In genomic region chr15:72342385-72342784, GRCh38 we compare ENCODE assay signal across 8 cellular contexts. TPM values are rescaled to one million over a fixed set of nuclear protein-coding genes. Genes with fewer than 3 reads are reported as not detected.
DNase-seq lines count a peak whose midpoint lies in the region; ATAC-seq, FAIRE-seq and TF ChIP-seq lines count a peak whose summit lies in the region.

No MANE protein-coding gene starts in this region.

- ATAC-seq in GM19328 (IDR thresholded peaks at IDR 0.05; ENCODE audit: unreplicated experiment): no peak
- ATAC-seq in GM19351 (IDR thresholded peaks at IDR 0.05; ENCODE audit: unreplicated experiment): no peak
- no peak for ATAC-seq in GM21423 (IDR thresholded peaks at IDR 0.05; ENCODE audit: unreplicated experiment)

- H3K4me1 Mint-ChIP-seq in astrocyte (ENCODE audit: low read depth, unreplicated experiment): peaks cover 4% of the 10 kb centered on the region

- no peak overlapping the region for H4K8ac ChIP-seq in mesendoderm (ENCODE audit: low read depth, low read length)

- H3K18ac ChIP-seq in mesendoderm (ENCODE audit: low read length): no peak overlapping the region

- H3K23ac ChIP-seq in mesendoderm (ENCODE audit: low read length): no peak overlapping the region

- H3K4me3 ChIP-seq in astrocyte (ENCODE audit: insufficient read depth, low read depth, low read length) (no peak overlapping the region), mesendoderm (ENCODE audit: low read length) (no peak overlapping the region)

- no peak overlapping the region for H2AFZ ChIP-seq in astrocyte (ENCODE audit: low read depth, low read length)

- H3K4me2 ChIP-seq in astrocyte (ENCODE audit: low read length): no peak overlapping the region
- no peak overlapping the region for H3K4me2 ChIP-seq in mesendoderm (ENCODE audit: low read length)

- H2BK120ac ChIP-seq in mesendoderm (ENCODE audit: low read depth, low read length): no peak overlapping the region

- H4K20me1 ChIP-seq in astrocyte (ENCODE audit: insufficient read depth, low read length): no peaks in the 10 kb centered on the region

- H3K4ac ChIP-seq in mesendoderm (ENCODE audit: low read depth, low read length): no peak overlapping the region

- H3K27ac ChIP-seq in astrocyte (ENCODE audit: low read depth, low read length) (no peak overlapping the region), mesendoderm (ENCODE audit: low read depth, low read length) (no peak overlapping the region)

- H3K9ac ChIP-seq in astrocyte (ENCODE audit: low read length) (no peak overlapping the region), mesendoderm (ENCODE audit: low read length) (no peak overlapping the region)

- no peak overlapping the region for H3K27ac Mint-ChIP-seq in astrocyte (ENCODE audit: unreplicated experiment)

- no CpG with 5 or more reads among the region's 11 CpGs for WGBS in mesendoderm (ENCODE audit: extremely low coverage, insufficient coverage, low lambda C conversion rate)

- H2AK5ac ChIP-seq in mesendoderm (ENCODE audit: low read length): no peak overlapping the region

- peak; percentile 18 for TF ChIP-seq CTCF in astrocyte (IDR thresholded peaks at IDR 0.05; ENCODE audit: insufficient read depth, low read depth, low read length)

- no peak overlapping the region for H2BK15ac ChIP-seq in mesendoderm (replicated peaks; ENCODE audit: low read depth)

- H3K4me1 ChIP-seq in astrocyte (ENCODE audit: insufficient read depth, low read length): peaks cover 5% of the 10 kb centered on the region
- peaks cover 2% of the 10 kb centered on the region for H3K4me1 ChIP-seq in mesendoderm (ENCODE audit: control insufficient read depth, low read depth, low read length)

- no peaks in the 10 kb centered on the region for H3K27me3 ChIP-seq in astrocyte (ENCODE audit: insufficient read depth, low read length)
- no peaks in the 10 kb centered on the region for H3K27me3 ChIP-seq in mesendoderm (ENCODE audit: insufficient read depth, low read length, poor library complexity)

- H2BK5ac ChIP-seq in mesendoderm (ENCODE audit: low read length): no peak overlapping the region

- H3K27me3 Mint-ChIP-seq in astrocyte (ENCODE audit: low read depth, unreplicated experiment): no peaks in the 10 kb centered on the region

- no peak for FAIRE-seq in astrocyte (lab: Jason Lieb, UNC)

- H3K36me3 ChIP-seq in astrocyte (ENCODE audit: insufficient read depth, low read length): peaks cover 11% of the 10 kb centered on the region
- no peaks in the 10 kb centered on the region for H3K36me3 ChIP-seq in mesendoderm (ENCODE audit: control insufficient read depth, insufficient read depth, low read length)

- no peak overlapping the region for H3K56ac ChIP-seq in mesendoderm (ENCODE audit: low read length)

- DNase-seq in NCI-H526 (lab: John Stamatoyannopoulos, UW): peak; percentile 51 to 55
- DNase-seq in NCI-H526 treated with DMSO at 0.1 percent for 48 hours (lab: John Stamatoyannopoulos, UW): no peak
- DNase-seq in NCI-H524 (lab: John Stamatoyannopoulos, UW): peak; percentile 48 to 74
- no peak for DNase-seq in astrocyte (ENCODE audit: low read depth)
- peak; percentile 88 for DNase-seq in mesendoderm

- peaks cover 6% of the 10 kb centered on the region for H3K36me3 Mint-ChIP-seq in astrocyte (ENCODE audit: low read depth, unreplicated experiment)

- H3K9me3 ChIP-seq in astrocyte (ENCODE audit: insufficient read depth, low read depth, low read length): no peaks in the 10 kb centered on the region

- H3K79me1 ChIP-seq in mesendoderm (ENCODE audit: low read length): no peaks in the 10 kb centered on the region

- no peak overlapping the region for H3K4me3 Mint-ChIP-seq in astrocyte (ENCODE audit: unreplicated experiment)

- H4K5ac ChIP-seq in mesendoderm (ENCODE audit: low read length): no peak overlapping the region

- no peaks in the 10 kb centered on the region for H3K79me2 ChIP-seq in astrocyte (ENCODE audit: insufficient read depth, low read length)
- H3K79me2 ChIP-seq in mesendoderm (ENCODE audit: control insufficient read depth, insufficient read depth, low read length): no peaks in the 10 kb centered on the region

- no peaks in the 10 kb centered on the region for H3K9me3 Mint-ChIP-seq in astrocyte (ENCODE audit: unreplicated experiment)

RNA-seq across cellular contexts. Expression of gene CELF6, which starts 22.4 kb away (rescaled TPM):
- 0.41 TPM in 1 of 2 replicates, not detected in the other for total RNA-seq in astrocyte
- polyA plus RNA-seq in mesendoderm (2013, experiment 1 of 2): 0.03 TPM
- 0.01 TPM for polyA plus RNA-seq in mesendoderm (2013, experiment 2 of 2)

RNA-seq across cellular contexts. Expression of gene HEXA, which starts 33.4 kb away (rescaled TPM):
- total RNA-seq in astrocyte: 145 and 178 TPM in 2 replicates
- 33.3 TPM for polyA plus RNA-seq in mesendoderm (2013, experiment 1 of 2)
- 32.7 TPM for polyA plus RNA-seq in mesendoderm (2013, experiment 2 of 2)

RNA-seq across cellular contexts. Expression of gene TMEM202, which starts 55.7 kb away (rescaled TPM):
- not detected in 2 replicates for total RNA-seq in astrocyte
- polyA plus RNA-seq in mesendoderm (2013, experiment 1 of 2): not detected
- not detected for polyA plus RNA-seq in mesendoderm (2013, experiment 2 of 2)

Comparison
In these comparisons a context has a peak if more than half of its experiments do, and no peak if none do; other contexts are left out.
1. DNase-seq: peak in NCI-H526 (2 of 2), NCI-H524 (2 of 2) and mesendoderm (single experiment); none in NCI-H526 treated with DMSO at 0.1 percent for 48 hours (single experiment) and astrocyte (single experiment).